ENCODE assay signal across 1 cellular context in the genomic region with DNA sequence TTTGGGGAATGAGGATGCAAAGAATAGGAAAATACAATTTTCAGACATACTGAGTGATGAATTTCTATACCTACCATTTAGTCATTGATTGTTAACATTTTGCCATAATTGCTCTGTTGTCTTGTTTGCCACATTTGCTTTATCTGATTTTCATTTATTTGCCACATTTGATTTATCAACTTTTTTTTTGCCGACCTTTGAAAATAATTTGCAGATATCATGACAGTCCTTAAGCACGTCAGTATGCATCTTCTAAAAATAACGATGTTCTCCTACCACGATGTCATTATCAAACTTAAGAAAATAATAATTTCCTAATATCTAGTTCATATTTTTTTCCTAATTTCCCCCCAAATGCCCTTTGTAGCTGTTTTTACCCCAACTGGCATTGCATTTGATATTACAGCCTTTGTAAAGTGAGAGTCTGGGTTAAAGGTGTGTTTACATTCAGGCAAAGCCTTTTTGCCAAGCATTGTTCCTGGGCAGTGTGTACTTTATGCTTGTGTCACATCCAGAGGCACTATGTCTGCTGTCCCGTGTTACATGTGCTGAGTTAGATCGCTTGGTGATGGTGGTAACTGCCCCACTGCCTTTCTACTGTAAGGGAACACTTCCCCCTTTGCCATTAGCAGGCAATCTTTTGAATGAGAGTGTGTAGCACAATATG.
TF ChIP-seq lines count a peak whose summit lies in the region.

No MANE protein-coding gene starts in this region.

TF ChIP-seq in IMR-90, 13 proteins besides CTCF, POLR2A, EP300 and RAD21:
- TF ChIP-seq SMC3 (IDR thresholded peaks at IDR 0.05; ENCODE audit: low read depth, low read length) = no peak
- TF ChIP-seq MXI1 (IDR thresholded peaks at IDR 0.05; ENCODE audit: borderline replicate concordance, low read depth, low read length) = no peak
- TF ChIP-seq BHLHE40 (IDR thresholded peaks at IDR 0.05; ENCODE audit: low read depth, low read length) = no peak
- TF ChIP-seq RCOR1 (IDR thresholded peaks at IDR 0.05; ENCODE audit: insufficient replicate concordance, low read length) = no peak
- no peak for TF ChIP-seq CHD1 (IDR thresholded peaks at IDR 0.05; ENCODE audit: low read depth, low read length)
- TF ChIP-seq MAFK (IDR thresholded peaks at IDR 0.05; ENCODE audit: low read depth, low read length) = peak; percentile 73
- no peak for TF ChIP-seq FOS (IDR thresholded peaks at IDR 0.05; ENCODE audit: low read depth, low read length)
